Comparison of ENCODE assay signal across 8 cellular contexts in genomic region chr5:174479325-174479724, GRCh38.
"Had no signal": no experiment of that assay in that cellular context is flagged by ENCODE, and none has a peak within 500 bp of the region (broad histone marks: within the 10 kb centered on the region; RNA-seq: fewer than 3 reads in every experiment).

No MANE protein-coding gene starts in this region.

- ATAC-seq: GM12878 had no signal

- DNase-seq: GDM1, GF-D8 had no signal

- H3K4me3 ChIP-seq: GM12878 had no signal

- FAIRE-seq: G401.6, GM12878, GM12891, GM12892, GM18507, GM19239 had no signal
